In the genomic region with DNA sequence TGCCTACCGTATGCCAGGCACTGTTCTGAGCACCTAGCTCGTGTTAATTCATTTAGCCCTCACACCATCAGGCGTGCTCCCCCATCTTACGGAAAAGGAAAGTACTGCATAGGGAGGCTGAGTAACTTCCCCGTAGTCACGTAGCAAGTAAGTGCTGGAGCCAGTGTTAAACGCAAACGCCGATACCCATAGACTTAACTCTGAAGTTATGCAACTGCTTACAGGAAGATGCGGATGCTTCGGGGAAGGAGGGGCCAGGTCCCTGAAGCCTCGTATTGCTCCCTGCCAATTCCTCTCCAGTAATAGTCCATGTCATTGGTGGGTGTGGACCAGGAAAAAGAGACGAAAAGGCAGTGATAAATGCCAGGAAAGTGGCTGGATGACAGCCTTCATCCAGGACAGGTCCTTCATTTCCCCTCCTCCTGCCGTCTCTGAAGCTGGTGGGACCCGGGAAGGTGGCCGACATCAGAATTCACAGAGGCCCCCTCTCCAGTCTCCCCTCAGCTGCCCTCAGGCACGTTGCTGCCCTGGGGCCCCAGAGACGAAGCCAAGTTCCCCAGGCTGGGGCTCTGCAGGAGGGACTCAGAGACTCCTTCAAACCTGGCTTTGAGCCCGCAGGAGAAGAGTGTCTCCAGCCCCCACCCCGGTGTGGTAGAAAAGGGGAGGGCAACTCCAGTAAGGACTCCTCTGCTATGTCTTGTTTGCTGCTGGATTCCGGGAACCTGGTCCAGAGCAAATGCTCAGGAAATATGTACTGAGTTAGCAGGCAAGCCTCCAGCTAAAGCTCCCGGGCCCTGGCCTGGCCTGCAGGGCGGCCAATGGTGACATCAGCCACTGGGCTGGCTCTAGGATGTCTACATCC, we compare ENCODE assay signal across 8 cellular contexts. TPM values are rescaled to one million over a fixed set of nuclear protein-coding genes. Genes with fewer than 3 reads are reported as not detected.
A peak's percentile ranks its signal among the peaks of the same experiment; 100 is the strongest.
DNase-seq lines count a peak whose midpoint lies in the region; ATAC-seq, FAIRE-seq and TF ChIP-seq lines count a peak whose summit lies in the region.

No MANE protein-coding gene starts in this region.

- H3K36me3 Mint-ChIP-seq in MCF 10A (ENCODE audit: insufficient read depth, unreplicated experiment) (no peaks in the 10 kb centered on the region), activated B cell treated with CpG ODN at 0.5 μM for 24 hours (ENCODE audit: low read depth) (no peaks in the 10 kb centered on the region), endothelial cell (ENCODE audit: low read depth, unreplicated experiment) (no peaks in the 10 kb centered on the region)

- DNase-seq in T47D (ENCODE audit: low read depth in 1 of 2, low spot score in 1 of 2) (peak; percentile 23 to 44), MCF 10A (ENCODE audit: unreplicated experiment) (no peak), activated B cell treated with CpG ODN at 0.5 μM for 24 hours (no peak), pulmonary artery endothelial cell (ENCODE audit: low read depth, low spot score) (peak; percentile 54), endothelial cell (ENCODE audit: low spot score) (no peak), D721Med (ENCODE audit: insufficient read length, low spot score) (no peak)

- no peaks in the 10 kb centered on the region for H3K27me3 ChIP-seq in gastroesophageal sphincter

- H3K4me3 ChIP-seq in gastroesophageal sphincter: peak overlapping the region; percentile 1 to 39

- POLR2A ChIA-PET in MCF 10A (lab: Yijun Ruan, JAX) (no interaction called here), activated B cell treated with CpG ODN at 0.5 μM for 24 hours (lab: Charles Lee) (interaction anchor here (1.3 to 2.0 kb wide), 4 partner anchors 19 to 57 kb away, joined by 3 to 15 read pairs (median 7); a partner anchor contains a TSS)

- ATAC-seq in activated B cell treated with CpG ODN at 0.5 μM for 24 hours (ENCODE audit: low read depth) (peak; percentile 90), gastroesophageal sphincter (peak; percentile 91), HG03354 (IDR thresholded peaks at IDR 0.05; ENCODE audit: poor library complexity, severe bottlenecking, unreplicated experiment) (no peak)

- TF ChIP-seq POLR2A in gastroesophageal sphincter (IDR thresholded peaks at IDR 0.05): peak in 1 of 2 donors; percentile 16

- no peak for TF ChIP-seq CTCF in MCF 10A (IDR thresholded peaks at IDR 0.05; ENCODE audit: unreplicated experiment)
- TF ChIP-seq CTCF in activated B cell treated with CpG ODN at 0.5 μM for 24 hours (IDR thresholded peaks at IDR 0.05): no peak
- peak in 3 of 4 experiments; percentile 7 to 41 (median 14) for TF ChIP-seq CTCF in gastroesophageal sphincter (IDR thresholded peaks at IDR 0.05)
- no peak for TF ChIP-seq CTCF in endothelial cell (IDR thresholded peaks at IDR 0.05; ENCODE audit: unreplicated experiment)
- no peak for TF ChIP-seq CTCF in D721Med (IDR thresholded peaks at IDR 0.05; ENCODE audit: insufficient read depth, missing control alignments)

- TF ChIP-seq EP300 in gastroesophageal sphincter (IDR thresholded peaks at IDR 0.05): no peak

- H3K4me1 ChIP-seq in gastroesophageal sphincter: peaks cover 0 to 19% (median 4%) of the 10 kb centered on the region in 3 donors

- H3K9me3 Mint-ChIP-seq in MCF 10A (ENCODE audit: unreplicated experiment): no peaks in the 10 kb centered on the region
- H3K9me3 Mint-ChIP-seq in activated B cell treated with CpG ODN at 0.5 μM for 24 hours: no peaks in the 10 kb centered on the region
- no peaks in the 10 kb centered on the region for H3K9me3 Mint-ChIP-seq in endothelial cell (ENCODE audit: unreplicated experiment)

- H3K27ac ChIP-seq in gastroesophageal sphincter: peak overlapping the region; percentile 7 to 81 (median 81)

- in situ Hi-C loops in T47D (cut with HindIII; ENCODE audit: low pct_unique_long_range_greater_than_20kb, low sequenced_read_pairs): no loop called here

- intact Hi-C loops in MCF 10A (cut with micrococcal nuclease): no loop called here
- intact Hi-C loops in activated B cell treated with CpG ODN at 0.5 μM for 24 hours (cut with micrococcal nuclease): loop anchor here (1.0 kb wide), 1 partner anchor 112 kb away; no protein-coding TSS in a partner anchor

- no peak for FAIRE-seq in D721Med (lab: Jason Lieb, UNC)

- H3K36me3 ChIP-seq in gastroesophageal sphincter: no peaks in the 10 kb centered on the region

- no peaks in the 10 kb centered on the region for H3K4me1 Mint-ChIP-seq in MCF 10A (ENCODE audit: insufficient read depth, unreplicated experiment)
- peaks cover 44% of the 10 kb centered on the region for H3K4me1 Mint-ChIP-seq in activated B cell treated with CpG ODN at 0.5 μM for 24 hours
- H3K4me1 Mint-ChIP-seq in endothelial cell (ENCODE audit: unreplicated experiment): peaks cover 18% of the 10 kb centered on the region

- WGBS in gastroesophageal sphincter (ENCODE audit: low coverage in 1 of 2), 2 donors: 2 to 9% methylated on average over 6 of the region's 23 CpGs

- CTCF ChIA-PET in MCF 10A (lab: Yijun Ruan, JAX): interaction anchor here (0.6 to 1.2 kb wide), 3 partner anchors 49 to 111 kb away, joined by 3 read pairs; no protein-coding TSS in a partner anchor
- CTCF ChIA-PET in activated B cell treated with CpG ODN at 0.5 μM for 24 hours (lab: Charles Lee): interaction anchor here (0.6 to 3.9 kb wide), 6 partner anchors 11 to 123 kb away, joined by 3 to 21 read pairs (median 4); no protein-coding TSS in a partner anchor

- H3K4me3 Mint-ChIP-seq in MCF 10A (ENCODE audit: unreplicated experiment): no peak overlapping the region
- H3K4me3 Mint-ChIP-seq in activated B cell treated with CpG ODN at 0.5 μM for 24 hours: peak overlapping the region; percentile 72
- H3K4me3 Mint-ChIP-seq in endothelial cell (ENCODE audit: unreplicated experiment): no peak overlapping the region

- H3K27ac Mint-ChIP-seq in MCF 10A (ENCODE audit: low read depth, unreplicated experiment) (no peak overlapping the region), activated B cell treated with CpG ODN at 0.5 μM for 24 hours (peak overlapping the region; percentile 65), endothelial cell (ENCODE audit: unreplicated experiment) (no peak overlapping the region)

- H3K27me3 Mint-ChIP-seq in MCF 10A (ENCODE audit: insufficient read depth, unreplicated experiment): no peaks in the 10 kb centered on the region
- H3K27me3 Mint-ChIP-seq in activated B cell treated with CpG ODN at 0.5 μM for 24 hours: no peaks in the 10 kb centered on the region
- peaks cover 1% of the 10 kb centered on the region for H3K27me3 Mint-ChIP-seq in endothelial cell (ENCODE audit: unreplicated experiment)

- no peaks in the 10 kb centered on the region for H3K9me3 ChIP-seq in gastroesophageal sphincter

- no TSS peak for BruUV-seq in MCF 10A (replicated peaks; lab: Mats Ljungman, UMichigan)

RNA-seq across cellular contexts. Expression of a gene that starts 37.7 kb away (rescaled TPM):
- total RNA-seq in MCF 10A (2022) (0.09 TPM in 1 of 2 replicates, not detected in the other), activated B cell treated with CpG ODN at 0.5 μM for 24 hours (0.20 TPM in 1 of 2 replicates, not detected in the other), gastroesophageal sphincter (1 to 10 TPM in 1 of 4 donors, under 1 TPM in 2, not detected in 1; 0.67 to 1.6 (median 0.89) TPM), pulmonary artery endothelial cell (not detected in 2 replicates), endothelial cell (ENCODE audit: unreplicated experiment) (not detected)

RNA-seq across cellular contexts. Expression of a gene that starts 56.8 kb away (rescaled TPM):
- total RNA-seq in MCF 10A (2022) (407 and 489 TPM in 2 replicates), activated B cell treated with CpG ODN at 0.5 μM for 24 hours (46.9 and 50.4 TPM in 2 replicates), gastroesophageal sphincter (100 to 1,000 TPM in 1 of 4 donors, 10 to 100 TPM in 3; 49.7 to 137 (median 81.7) TPM), pulmonary artery endothelial cell (133 and 135 TPM in 2 replicates), endothelial cell (ENCODE audit: unreplicated experiment) (48.4 TPM)

Comparison
In these comparisons a context has a peak if more than half of its experiments do, and no peak if none do; other contexts are left out.
1. DNase-seq: peak in T47D (2 of 2) and pulmonary artery endothelial cell (single experiment); none in MCF 10A (single experiment), activated B cell treated with CpG ODN at 0.5 μM for 24 hours (single experiment), endothelial cell (single experiment) and D721Med (single experiment).
2. CTCF ChIP-seq: peak in gastroesophageal sphincter (3 of 4); none in MCF 10A (single experiment), activated B cell treated with CpG ODN at 0.5 μM for 24 hours (single experiment), endothelial cell (single experiment) and D721Med (single experiment).